Comparison of ENCODE assay signal across 1 cellular context in the genomic region with DNA sequence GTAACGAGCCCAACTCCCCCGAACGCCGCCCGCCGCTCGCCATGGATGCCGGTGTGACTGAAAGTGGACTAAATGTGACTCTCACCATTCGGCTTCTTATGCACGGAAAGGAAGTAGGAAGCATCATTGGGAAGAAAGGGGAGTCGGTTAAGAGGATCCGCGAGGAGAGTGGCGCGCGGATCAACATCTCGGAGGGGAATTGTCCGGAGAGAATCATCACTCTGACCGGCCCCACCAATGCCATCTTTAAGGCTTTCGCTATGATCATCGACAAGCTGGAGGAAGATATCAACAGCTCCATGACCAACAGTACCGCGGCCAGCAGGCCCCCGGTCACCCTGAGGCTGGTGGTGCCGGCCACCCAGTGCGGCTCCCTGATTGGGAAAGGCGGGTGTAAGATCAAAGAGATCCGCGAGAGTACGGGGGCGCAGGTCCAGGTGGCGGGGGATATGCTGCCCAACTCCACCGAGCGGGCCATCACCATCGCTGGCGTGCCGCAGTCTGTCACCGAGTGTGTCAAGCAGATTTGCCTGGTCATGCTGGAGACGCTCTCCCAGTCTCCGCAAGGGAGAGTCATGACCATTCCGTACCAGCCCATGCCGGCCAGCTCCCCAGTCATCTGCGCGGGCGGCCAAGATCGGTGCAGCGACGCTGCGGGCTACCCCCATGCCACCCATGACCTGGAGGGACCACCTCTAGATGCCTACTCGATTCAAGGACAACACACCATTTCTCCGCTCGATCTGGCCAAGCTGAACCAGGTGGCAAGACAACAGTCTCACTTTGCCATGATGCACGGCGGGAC.
TF ChIP-seq lines count a peak whose summit lies in the region.

No MANE protein-coding gene starts in this region.

TF ChIP-seq in WTC11, 78 proteins besides CTCF, POLR2A, EP300 and RAD21 (continued from another document):
- TF ChIP-seq, protein P1, sequence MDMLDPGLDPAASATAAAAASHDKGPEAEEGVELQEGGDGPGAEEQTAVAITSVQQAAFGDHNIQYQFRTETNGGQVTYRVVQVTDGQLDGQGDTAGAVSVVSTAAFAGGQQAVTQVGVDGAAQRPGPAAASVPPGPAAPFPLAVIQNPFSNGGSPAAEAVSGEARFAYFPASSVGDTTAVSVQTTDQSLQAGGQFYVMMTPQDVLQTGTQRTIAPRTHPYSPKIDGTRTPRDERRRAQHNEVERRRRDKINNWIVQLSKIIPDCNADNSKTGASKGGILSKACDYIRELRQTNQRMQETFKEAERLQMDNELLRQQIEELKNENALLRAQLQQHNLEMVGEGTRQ (CRISPR knock-in tag; IDR thresholded peaks at IDR 0.05), result 0 out of 2 replicates have a peak, but pooled peaks have one; percentile 9
- TF ChIP-seq ZNF138 (CRISPR knock-in tag; conservative IDR thresholded peaks at IDR 0.05) (no peak), ESRRA (CRISPR knock-in tag; IDR thresholded peaks at IDR 0.05; ENCODE audit: borderline replicate concordance) (no peak), GABPB1 (CRISPR knock-in tag; IDR thresholded peaks at IDR 0.05) (no peak), TP53 (CRISPR knock-in tag; IDR thresholded peaks at IDR 0.05) (0 out of 2 replicates have a peak, but pooled peaks have one; percentile 27), ZNF416 (CRISPR knock-in tag; IDR thresholded peaks at IDR 0.05) (no peak), SMAD3 (CRISPR knock-in tag; IDR thresholded peaks at IDR 0.05; ENCODE audit: borderline replicate concordance) (no peak), KAT7 (CRISPR knock-in tag; IDR thresholded peaks at IDR 0.05; ENCODE audit: borderline replicate concordance) (peak; percentile 25), SOX15 (CRISPR knock-in tag; IDR thresholded peaks at IDR 0.05) (no peak), FOXP1 (CRISPR knock-in tag; IDR thresholded peaks at IDR 0.05; ENCODE audit: borderline replicate concordance) (no peak; the same call in 1 of the 2 replicates), RORB (CRISPR knock-in tag; IDR thresholded peaks at IDR 0.05) (no peak), NR2C2 (CRISPR knock-in tag; IDR thresholded peaks at IDR 0.05) (no peak), ZNF121 (CRISPR knock-in tag; IDR thresholded peaks at IDR 0.05) (no peak), NR1H2 (CRISPR knock-in tag; IDR thresholded peaks at IDR 0.05) (no peak), CREM (CRISPR knock-in tag; IDR thresholded peaks at IDR 0.05) (no peak)
- TF ChIP-seq, protein P2, sequence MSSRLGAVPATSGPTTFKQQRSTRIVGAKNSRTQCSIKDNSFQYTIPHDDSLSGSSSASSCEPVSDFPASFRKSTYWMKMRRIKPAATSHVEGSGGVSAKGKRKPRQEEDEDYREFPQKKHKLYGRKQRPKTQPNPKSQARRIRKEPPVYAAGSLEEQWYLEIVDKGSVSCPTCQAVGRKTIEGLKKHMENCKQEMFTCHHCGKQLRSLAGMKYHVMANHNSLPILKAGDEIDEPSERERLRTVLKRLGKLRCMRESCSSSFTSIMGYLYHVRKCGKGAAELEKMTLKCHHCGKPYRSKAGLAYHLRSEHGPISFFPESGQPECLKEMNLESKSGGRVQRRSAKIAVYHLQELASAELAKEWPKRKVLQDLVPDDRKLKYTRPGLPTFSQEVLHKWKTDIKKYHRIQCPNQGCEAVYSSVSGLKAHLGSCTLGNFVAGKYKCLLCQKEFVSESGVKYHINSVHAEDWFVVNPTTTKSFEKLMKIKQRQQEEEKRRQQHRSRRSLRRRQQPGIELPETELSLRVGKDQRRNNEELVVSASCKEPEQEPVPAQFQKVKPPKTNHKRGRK (CRISPR knock-in tag; IDR thresholded peaks at IDR 0.05; ENCODE audit: borderline replicate concordance), result no peak
- TF ChIP-seq, protein P3, sequence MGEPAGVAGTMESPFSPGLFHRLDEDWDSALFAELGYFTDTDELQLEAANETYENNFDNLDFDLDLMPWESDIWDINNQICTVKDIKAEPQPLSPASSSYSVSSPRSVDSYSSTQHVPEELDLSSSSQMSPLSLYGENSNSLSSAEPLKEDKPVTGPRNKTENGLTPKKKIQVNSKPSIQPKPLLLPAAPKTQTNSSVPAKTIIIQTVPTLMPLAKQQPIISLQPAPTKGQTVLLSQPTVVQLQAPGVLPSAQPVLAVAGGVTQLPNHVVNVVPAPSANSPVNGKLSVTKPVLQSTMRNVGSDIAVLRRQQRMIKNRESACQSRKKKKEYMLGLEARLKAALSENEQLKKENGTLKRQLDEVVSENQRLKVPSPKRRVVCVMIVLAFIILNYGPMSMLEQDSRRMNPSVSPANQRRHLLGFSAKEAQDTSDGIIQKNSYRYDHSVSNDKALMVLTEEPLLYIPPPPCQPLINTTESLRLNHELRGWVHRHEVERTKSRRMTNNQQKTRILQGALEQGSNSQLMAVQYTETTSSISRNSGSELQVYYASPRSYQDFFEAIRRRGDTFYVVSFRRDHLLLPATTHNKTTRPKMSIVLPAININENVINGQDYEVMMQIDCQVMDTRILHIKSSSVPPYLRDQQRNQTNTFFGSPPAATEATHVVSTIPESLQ (CRISPR knock-in tag; IDR thresholded peaks at IDR 0.05), result no peak
- TF ChIP-seq, protein P4, sequence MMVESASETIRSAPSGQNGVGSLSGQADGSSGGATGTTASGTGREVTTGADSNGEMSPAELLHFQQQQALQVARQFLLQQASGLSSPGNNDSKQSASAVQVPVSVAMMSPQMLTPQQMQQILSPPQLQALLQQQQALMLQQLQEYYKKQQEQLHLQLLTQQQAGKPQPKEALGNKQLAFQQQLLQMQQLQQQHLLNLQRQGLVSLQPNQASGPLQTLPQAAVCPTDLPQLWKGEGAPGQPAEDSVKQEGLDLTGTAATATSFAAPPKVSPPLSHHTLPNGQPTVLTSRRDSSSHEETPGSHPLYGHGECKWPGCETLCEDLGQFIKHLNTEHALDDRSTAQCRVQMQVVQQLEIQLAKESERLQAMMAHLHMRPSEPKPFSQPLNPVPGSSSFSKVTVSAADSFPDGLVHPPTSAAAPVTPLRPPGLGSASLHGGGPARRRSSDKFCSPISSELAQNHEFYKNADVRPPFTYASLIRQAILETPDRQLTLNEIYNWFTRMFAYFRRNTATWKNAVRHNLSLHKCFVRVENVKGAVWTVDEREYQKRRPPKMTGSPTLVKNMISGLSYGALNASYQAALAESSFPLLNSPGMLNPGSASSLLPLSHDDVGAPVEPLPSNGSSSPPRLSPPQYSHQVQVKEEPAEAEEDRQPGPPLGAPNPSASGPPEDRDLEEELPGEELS (CRISPR knock-in tag; IDR thresholded peaks at IDR 0.05), result 0 out of 2 replicates have a peak, but pooled peaks have one; percentile 30
- TF ChIP-seq, protein P5, sequence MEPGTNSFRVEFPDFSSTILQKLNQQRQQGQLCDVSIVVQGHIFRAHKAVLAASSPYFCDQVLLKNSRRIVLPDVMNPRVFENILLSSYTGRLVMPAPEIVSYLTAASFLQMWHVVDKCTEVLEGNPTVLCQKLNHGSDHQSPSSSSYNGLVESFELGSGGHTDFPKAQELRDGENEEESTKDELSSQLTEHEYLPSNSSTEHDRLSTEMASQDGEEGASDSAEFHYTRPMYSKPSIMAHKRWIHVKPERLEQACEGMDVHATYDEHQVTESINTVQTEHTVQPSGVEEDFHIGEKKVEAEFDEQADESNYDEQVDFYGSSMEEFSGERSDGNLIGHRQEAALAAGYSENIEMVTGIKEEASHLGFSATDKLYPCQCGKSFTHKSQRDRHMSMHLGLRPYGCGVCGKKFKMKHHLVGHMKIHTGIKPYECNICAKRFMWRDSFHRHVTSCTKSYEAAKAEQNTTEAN (CRISPR knock-in tag; IDR thresholded peaks at IDR 0.05), result peak; percentile 59; the same call in 1 of the 2 replicates
- TF ChIP-seq, protein P6, sequence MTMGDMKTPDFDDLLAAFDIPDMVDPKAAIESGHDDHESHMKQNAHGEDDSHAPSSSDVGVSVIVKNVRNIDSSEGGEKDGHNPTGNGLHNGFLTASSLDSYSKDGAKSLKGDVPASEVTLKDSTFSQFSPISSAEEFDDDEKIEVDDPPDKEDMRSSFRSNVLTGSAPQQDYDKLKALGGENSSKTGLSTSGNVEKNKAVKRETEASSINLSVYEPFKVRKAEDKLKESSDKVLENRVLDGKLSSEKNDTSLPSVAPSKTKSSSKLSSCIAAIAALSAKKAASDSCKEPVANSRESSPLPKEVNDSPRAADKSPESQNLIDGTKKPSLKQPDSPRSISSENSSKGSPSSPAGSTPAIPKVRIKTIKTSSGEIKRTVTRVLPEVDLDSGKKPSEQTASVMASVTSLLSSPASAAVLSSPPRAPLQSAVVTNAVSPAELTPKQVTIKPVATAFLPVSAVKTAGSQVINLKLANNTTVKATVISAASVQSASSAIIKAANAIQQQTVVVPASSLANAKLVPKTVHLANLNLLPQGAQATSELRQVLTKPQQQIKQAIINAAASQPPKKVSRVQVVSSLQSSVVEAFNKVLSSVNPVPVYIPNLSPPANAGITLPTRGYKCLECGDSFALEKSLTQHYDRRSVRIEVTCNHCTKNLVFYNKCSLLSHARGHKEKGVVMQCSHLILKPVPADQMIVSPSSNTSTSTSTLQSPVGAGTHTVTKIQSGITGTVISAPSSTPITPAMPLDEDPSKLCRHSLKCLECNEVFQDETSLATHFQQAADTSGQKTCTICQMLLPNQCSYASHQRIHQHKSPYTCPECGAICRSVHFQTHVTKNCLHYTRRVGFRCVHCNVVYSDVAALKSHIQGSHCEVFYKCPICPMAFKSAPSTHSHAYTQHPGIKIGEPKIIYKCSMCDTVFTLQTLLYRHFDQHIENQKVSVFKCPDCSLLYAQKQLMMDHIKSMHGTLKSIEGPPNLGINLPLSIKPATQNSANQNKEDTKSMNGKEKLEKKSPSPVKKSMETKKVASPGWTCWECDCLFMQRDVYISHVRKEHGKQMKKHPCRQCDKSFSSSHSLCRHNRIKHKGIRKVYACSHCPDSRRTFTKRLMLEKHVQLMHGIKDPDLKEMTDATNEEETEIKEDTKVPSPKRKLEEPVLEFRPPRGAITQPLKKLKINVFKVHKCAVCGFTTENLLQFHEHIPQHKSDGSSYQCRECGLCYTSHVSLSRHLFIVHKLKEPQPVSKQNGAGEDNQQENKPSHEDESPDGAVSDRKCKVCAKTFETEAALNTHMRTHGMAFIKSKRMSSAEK (CRISPR knock-in tag; IDR thresholded peaks at IDR 0.05; ENCODE audit: borderline replicate concordance), result no peak
